In the genomic region with DNA sequence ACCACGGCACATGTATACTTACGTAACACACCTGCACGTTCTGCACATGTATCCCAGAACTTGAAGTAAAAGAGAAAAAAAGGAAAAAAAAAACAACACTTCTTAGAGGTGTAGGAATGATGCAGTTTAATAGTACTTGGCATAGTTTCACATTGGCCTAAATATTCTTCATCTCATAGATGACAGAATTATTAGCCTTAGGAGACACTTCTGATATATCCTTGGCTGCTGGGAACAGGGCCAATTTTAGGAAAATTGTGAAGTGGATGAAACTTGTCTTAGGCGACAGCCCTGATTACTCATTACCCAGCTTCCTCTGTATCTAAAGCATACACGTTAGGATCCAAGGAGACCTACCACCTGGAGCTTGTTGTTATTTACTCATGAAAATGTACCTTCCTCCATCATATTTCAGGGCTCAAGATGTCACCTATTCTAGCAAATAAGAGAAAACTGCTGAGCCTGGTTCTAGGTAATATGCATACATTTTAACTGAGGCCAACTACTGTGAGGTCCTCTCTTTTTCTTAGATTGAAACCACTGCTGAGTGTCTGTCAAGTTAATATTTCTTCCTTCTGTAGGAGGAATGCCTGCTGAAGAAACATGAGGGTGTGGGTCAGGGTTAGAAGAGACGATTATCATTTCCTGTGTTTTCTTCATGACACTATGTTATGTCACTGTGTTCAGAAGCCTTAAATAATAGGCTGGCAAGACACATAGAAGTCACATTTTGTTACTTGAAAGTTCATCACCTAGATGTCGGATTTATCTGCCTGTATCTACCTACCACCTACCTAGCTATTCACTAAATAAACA, we compare ENCODE assay signal across 18 cellular contexts. TPM values are rescaled to one million over a fixed set of nuclear protein-coding genes. Genes with fewer than 3 reads are reported as not detected.
DNase-seq lines count a peak whose midpoint lies in the region; ATAC-seq and TF ChIP-seq lines count a peak whose summit lies in the region.
"Had no signal": no experiment of that assay in that cellular context is flagged by ENCODE, and none has a peak within 500 bp of the region (broad histone marks: within the 10 kb centered on the region; RNA-seq: fewer than 3 reads in every experiment).

No MANE protein-coding gene starts in this region.

- H3K9me3 ChIP-seq in breast epithelium = no peaks in the 10 kb centered on the region
- peaks cover 0 to 5% (median 0%) of the 10 kb centered on the region in 8 donors for H3K9me3 ChIP-seq in spleen
- H3K9me3 ChIP-seq: gastroesophageal sphincter, mucosa of descending colon, thoracic aorta had no signal

- H3K36me3 ChIP-seq in breast epithelium = no peaks in the 10 kb centered on the region
- no peaks in the 10 kb centered on the region for H3K36me3 ChIP-seq in spleen
- H3K36me3 ChIP-seq: gastroesophageal sphincter, thoracic aorta had no signal

- H3K27ac Mint-ChIP-seq in MCF 10A (ENCODE audit: low read depth, unreplicated experiment) = no peak overlapping the region
- H3K27ac Mint-ChIP-seq: progenitor cell of endocrine pancreas had no signal

- ATAC-seq in foreskin keratinocyte (peak; percentile 72), GM21381 (IDR thresholded peaks at IDR 0.05; ENCODE audit: unreplicated experiment) (no peak), HG03097 (IDR thresholded peaks at IDR 0.05; ENCODE audit: low FRiP score, unreplicated experiment) (no peak)
- ATAC-seq: gastroesophageal sphincter, mucosa of descending colon had no signal

- H3K4me3 Mint-ChIP-seq in MCF 10A (ENCODE audit: unreplicated experiment) = no peak overlapping the region

- TF ChIP-seq CTCF in MCF 10A (IDR thresholded peaks at IDR 0.05; ENCODE audit: unreplicated experiment) (no peak), breast epithelium (IDR thresholded peaks at IDR 0.05) (no peak), foreskin keratinocyte (conservative IDR thresholded peaks at IDR 0.05) (no peak), spleen (IDR thresholded peaks at IDR 0.05 in 8 of 11, conservative IDR thresholded peaks at IDR 0.05 in 3 of 11) (no peak)

- no peaks in the 10 kb centered on the region for H3K36me3 Mint-ChIP-seq in MCF 10A (ENCODE audit: insufficient read depth, unreplicated experiment)

- no peak for TF ChIP-seq POLR2A in breast epithelium (IDR thresholded peaks at IDR 0.05)
- no peak for TF ChIP-seq POLR2A in spleen (IDR thresholded peaks at IDR 0.05)

- 55 to 61% (median 59%) methylated on average over 7 of the region's 7 CpGs for WGBS in spleen, 5 donors

- no peaks in the 10 kb centered on the region for H3K4me1 Mint-ChIP-seq in MCF 10A (ENCODE audit: insufficient read depth, unreplicated experiment)

- intact Hi-C loops in MCF 10A (cut with micrococcal nuclease) = no loop called here
- intact Hi-C loops in breast epithelium (cut with DNase I; ENCODE audit: low total_unique reads) = no loop called here
- intact Hi-C loops in spleen (cut with DNase I; ENCODE audit: low total_unique reads) = no loop called here

- peaks cover 54% of the 10 kb centered on the region for H3K27me3 Mint-ChIP-seq in MCF 10A (ENCODE audit: insufficient read depth, unreplicated experiment)
- H3K27me3 Mint-ChIP-seq: progenitor cell of endocrine pancreas had no signal

- H3K4me3 ChIP-seq in breast epithelium (no peak overlapping the region), spleen (no peak overlapping the region)
- H3K4me3 ChIP-seq: gastroesophageal sphincter, mucosa of descending colon, thoracic aorta had no signal

- POLR2A ChIA-PET in MCF 10A (lab: Yijun Ruan, JAX) = no interaction called here

- H3K27ac ChIP-seq in breast epithelium (no peak overlapping the region), foreskin keratinocyte (no peak overlapping the region), spleen (peak overlapping the region in 7 of 8 donors; percentile 33 to 67 (median 48))
- H3K27ac ChIP-seq: gastroesophageal sphincter, thoracic aorta had no signal

- H3K27me3 ChIP-seq in breast epithelium (no peaks in the 10 kb centered on the region), foreskin keratinocyte (no peaks in the 10 kb centered on the region), spleen (replicated peaks in 1 of 7) (no peaks in the 10 kb centered on the region)
- H3K27me3 ChIP-seq: gastroesophageal sphincter had no signal

- no peaks in the 10 kb centered on the region for H3K4me1 ChIP-seq in breast epithelium
- H3K4me1 ChIP-seq in foreskin keratinocyte = no peaks in the 10 kb centered on the region
- peaks cover 0 to 13% (median 7%) of the 10 kb centered on the region in 6 donors for H3K4me1 ChIP-seq in spleen

- CTCF ChIA-PET in MCF 10A (lab: Yijun Ruan, JAX) = no interaction called here

- no peaks in the 10 kb centered on the region for H3K9me3 Mint-ChIP-seq in MCF 10A (ENCODE audit: unreplicated experiment)

- BruUV-seq in MCF 10A (replicated peaks; lab: Mats Ljungman, UMichigan) = no TSS peak

- DNase-seq in MCF 10A (ENCODE audit: unreplicated experiment) (peak; percentile 58), breast epithelium (ENCODE audit: low spot score in 2 of 2) (no peak), RPMI7951 (ENCODE audit: low read depth) (peak; percentile 46), foreskin keratinocyte (peak in 1 of 2 donors; percentile 38), spleen (no peak), NCI-H510A treated with DMSO at 0.1 percent for 48 hours (lab: John Stamatoyannopoulos, UW) (no peak)
- DNase-seq: activated gamma-delta T cell treated with Interleukin-2 at 50 U/mL for 16 hours; effector CD4-positive, alpha-beta T cell; mucosa of descending colon; NCI-H1694 treated with DMSO at 0.1 percent for 48 hours; SIG-M5; stimulated activated CD4-positive, alpha-beta T cell treated with anti-CD3 and anti-CD28 coated beads, Interleukin-1b, Interleukin-23, amount 100 ng/mL, for 48 hours; stimulated activated CD8-positive, alpha-beta memory T cell treated with anti-CD3 and anti-CD28 coated beads, Interleukin-4, amount 100 ng/mL, for 48 hours had no signal

RNA-seq across cellular contexts. Expression of gene CPED1, which starts 44.3 kb away (rescaled TPM):
- total RNA-seq in MCF 10A (2022) = not detected in 2 replicates
- 10 to 100 TPM; 14.3 to 29.3 (median 15.4) TPM for total RNA-seq in breast epithelium
- total RNA-seq in RPMI7951 (2014; rRNA removed; shearing (Covaris generic)) = 28.2 and 33.6 TPM in 2 replicates
- 1.3 and 3.6 TPM in 2 replicates for total RNA-seq in foreskin keratinocyte
- polyA plus RNA-seq in foreskin keratinocyte = 0.57 and 0.76 TPM in 2 replicates
- total RNA-seq in spleen = 10 to 100 TPM; 32.3 to 81.6 (median 49.5) TPM
- polyA plus RNA-seq in spleen = 1 to 10 TPM; 1.5 to 3.0 (median 2.8) TPM

Comparison
In these comparisons a context has a peak if more than half of its experiments do, and no peak if none do; other contexts are left out.
1. DNase-seq: peak in MCF 10A (single experiment) and RPMI7951 (single experiment); none in breast epithelium (0 of 2), spleen (single experiment) and NCI-H510A treated with DMSO at 0.1 percent for 48 hours (single experiment).
2. H3K27ac ChIP-seq: peak in spleen (7 of 8); none in breast epithelium (0 of 2) and foreskin keratinocyte (single experiment).